In genomic region chr9:4740623-4741364, GRCh38 we compare ENCODE assay signal across 1 cellular context.
A peak's percentile ranks its signal among the peaks of the same experiment; 100 is the strongest.
TF ChIP-seq lines count a peak whose summit lies in the region.

Gene AK3 (minus strand): TSS chr9:4741202. CDS start chr9:4741087, 115 bp downstream.

TF ChIP-seq in HepG2, 621 proteins besides CTCF, POLR2A, EP300 and RAD21 (continued from another document and continues in another):
- peak; percentile 75 for TF ChIP-seq CSRNP1 (CRISPR knock-in tag; IDR thresholded peaks at IDR 0.05)
- no peak for TF ChIP-seq CHD4 (IDR thresholded peaks at IDR 0.05; ENCODE audit: borderline replicate concordance, low read length)
- no peak; the same call in 1 of the 2 replicates for TF ChIP-seq ZNF546 (CRISPR knock-in tag; conservative IDR thresholded peaks at IDR 0.05)
- peak; percentile 57 for TF ChIP-seq GABPA (IDR thresholded peaks at IDR 0.05; ENCODE audit: low read depth, low read length)
- peak; percentile 67 for TF ChIP-seq GABPA (CRISPR knock-in tag; IDR thresholded peaks at IDR 0.05; ENCODE audit: low read depth)
- no peak for TF ChIP-seq ZNF484 (CRISPR knock-in tag; IDR thresholded peaks at IDR 0.05; ENCODE audit: borderline replicate concordance, low read depth)
- no peak for TF ChIP-seq HIC2 (CRISPR knock-in tag; IDR thresholded peaks at IDR 0.05; ENCODE audit: low read depth)
- TF ChIP-seq TEAD2 (CRISPR knock-in tag; IDR thresholded peaks at IDR 0.05) = no peak
- TF ChIP-seq ZNF253 (CRISPR knock-in tag; IDR thresholded peaks at IDR 0.05; ENCODE audit: borderline replicate concordance) = peak; percentile 24; the same call in 1 of the 2 replicates
- no peak for TF ChIP-seq ZNF576 (CRISPR knock-in tag; IDR thresholded peaks at IDR 0.05)
- TF ChIP-seq CBX5 (CRISPR knock-in tag; IDR thresholded peaks at IDR 0.05; ENCODE audit: borderline replicate concordance) = no peak
- TF ChIP-seq TIGD3 (CRISPR knock-in tag; IDR thresholded peaks at IDR 0.05; ENCODE audit: borderline replicate concordance) = no peak
- no peak for TF ChIP-seq ZFP36L2 (CRISPR knock-in tag; IDR thresholded peaks at IDR 0.05)
- TF ChIP-seq AKNA (CRISPR knock-in tag; IDR thresholded peaks at IDR 0.05; ENCODE audit: borderline replicate concordance) = no peak
- peak; percentile 81 for TF ChIP-seq DMAP1 (CRISPR knock-in tag; IDR thresholded peaks at IDR 0.05)
- peak; percentile 54; the same call in 1 of the 2 replicates for TF ChIP-seq RARG (CRISPR knock-in tag; IDR thresholded peaks at IDR 0.05; ENCODE audit: low read depth)
- no peak; the same call in 1 of the 2 replicates for TF ChIP-seq TEF (CRISPR knock-in tag; IDR thresholded peaks at IDR 0.05)
- no peak; the same call in none of the 2 replicates for TF ChIP-seq ZFP37 (CRISPR knock-in tag; IDR thresholded peaks at IDR 0.05; ENCODE audit: borderline replicate concordance)
- TF ChIP-seq MYC (CRISPR knock-in tag; IDR thresholded peaks at IDR 0.05; ENCODE audit: borderline replicate concordance) = peak; percentile 89
- peak; percentile 67; the same call in 1 of the 2 replicates for TF ChIP-seq ZNF747 (CRISPR knock-in tag; IDR thresholded peaks at IDR 0.05; ENCODE audit: borderline replicate concordance)
- TF ChIP-seq ZNF142 (CRISPR knock-in tag; IDR thresholded peaks at IDR 0.05) = peak; percentile 91
- TF ChIP-seq NBN (conservative IDR thresholded peaks at IDR 0.05) = no peak
- TF ChIP-seq DRAP1 (CRISPR knock-in tag; IDR thresholded peaks at IDR 0.05) = no peak
- TF ChIP-seq KDM5A (IDR thresholded peaks at IDR 0.05; ENCODE audit: borderline replicate concordance, low read length) = no peak; the same call in 1 of the 2 replicates
- no peak for TF ChIP-seq SP140L (CRISPR knock-in tag; IDR thresholded peaks at IDR 0.05; ENCODE audit: borderline replicate concordance)
- peak; percentile 80; the same call in 2 of the 3 replicates for TF ChIP-seq MXI1 (IDR thresholded peaks at IDR 0.05; ENCODE audit: borderline replicate concordance, low read depth, low read length)
- peak; percentile 79; the same call in 1 of the 2 replicates for TF ChIP-seq ZNF761 (CRISPR knock-in tag; conservative IDR thresholded peaks at IDR 0.05)
- TF ChIP-seq NFKBIZ (CRISPR knock-in tag; IDR thresholded peaks at IDR 0.05) = 0 out of 2 replicates have a peak, but pooled peaks have one; percentile 22
- peak; percentile 84 for TF ChIP-seq ZNF891 (CRISPR knock-in tag; IDR thresholded peaks at IDR 0.05)
- no peak; the same call in 1 of the 2 replicates for TF ChIP-seq ZNF792 (CRISPR knock-in tag; IDR thresholded peaks at IDR 0.05)
- no peak for TF ChIP-seq SOX6 (IDR thresholded peaks at IDR 0.05)
- peak; percentile 92 for TF ChIP-seq SOX6 (CRISPR knock-in tag; IDR thresholded peaks at IDR 0.05)
- peak; percentile 83 for TF ChIP-seq ZNF574 (CRISPR knock-in tag; IDR thresholded peaks at IDR 0.05)
- TF ChIP-seq ZNF589 (CRISPR knock-in tag; conservative IDR thresholded peaks at IDR 0.05) = peak; percentile 90; the same call in 1 of the 2 replicates
- no peak for TF ChIP-seq ZNF207 (IDR thresholded peaks at IDR 0.05; ENCODE audit: borderline replicate concordance)
- no peak for TF ChIP-seq ZNF496 (CRISPR knock-in tag; IDR thresholded peaks at IDR 0.05; ENCODE audit: insufficient replicate concordance)
- TF ChIP-seq CREB3 (CRISPR knock-in tag; IDR thresholded peaks at IDR 0.05) = no peak
